ENCODE assay signal across 8 cellular contexts in the genomic region with DNA sequence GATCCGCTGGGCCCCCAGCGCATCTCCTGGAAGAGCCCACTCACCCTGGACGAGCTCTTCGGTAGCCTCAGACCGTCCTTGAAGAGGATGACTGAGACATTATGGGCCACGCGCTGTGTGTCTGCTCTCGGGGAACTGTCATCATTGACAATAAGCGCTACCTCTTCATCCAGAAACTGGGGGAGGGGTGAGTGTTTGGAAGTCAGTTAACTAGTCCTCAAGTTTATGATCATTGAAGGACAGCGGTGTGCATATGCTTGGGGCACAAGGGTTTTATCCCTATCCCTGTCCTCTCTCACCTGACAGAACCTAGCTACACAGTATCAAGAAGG. TPM values are rescaled to one million over a fixed set of nuclear protein-coding genes. Genes with fewer than 3 reads are reported as not detected.
DNase-seq lines count a peak whose midpoint lies in the region; ATAC-seq, FAIRE-seq and TF ChIP-seq lines count a peak whose summit lies in the region.

No MANE protein-coding gene starts in this region.

- no peaks in the 10 kb centered on the region for H3K9me1 ChIP-seq in K562 (ENCODE audit: control insufficient read depth, insufficient read depth, low read length)

- in situ Hi-C loops in K562 (cut with MboI): no loop called here

- TF ChIP-seq POLR2A in K562 (conservative IDR thresholded peaks at IDR 0.05): no peak

- H3K27me3 ChIP-seq in heart right ventricle (no peaks in the 10 kb centered on the region), K562 (ENCODE audit: control insufficient read depth in 2 of 2, insufficient read depth in 2 of 2, low read length in 2 of 2) (no peaks in the 10 kb centered on the region), upper lobe of right lung (no peaks in the 10 kb centered on the region)

- H3K4me2 ChIP-seq in K562 (ENCODE audit: insufficient read depth, low read length): peak overlapping the region; percentile 92

- H4K20me1 ChIP-seq in K562 (replicated peaks; ENCODE audit: control insufficient read depth, insufficient read depth, low read length): 0 out of 2 replicates have a peak, but pooled peaks cover 3% of the 10 kb centered on the region

- H3K9ac ChIP-seq in K562 (ENCODE audit: insufficient read depth in 1 of 2, low read depth in 2 of 2, low read length in 2 of 2): peak overlapping the region; percentile 94 to 99

- DNase-seq in heart right ventricle (no peak), cardiac septum (ENCODE audit: low spot score) (no peak), K562 (ENCODE audit: extremely low read depth in 1 of 4, low spot score in 3 of 4) (peak in 2 of 4 experiments; percentile 13 to 21), medulla oblongata (ENCODE audit: extremely low spot score) (peak; percentile 23), upper lobe of right lung (no peak), NCI-H2081 (lab: John Stamatoyannopoulos, UW) (no peak), NCI-H2107 treated with DMSO at 0.1 percent for 48 hours (lab: John Stamatoyannopoulos, UW; ENCODE audit: unreplicated experiment) (no peak), COLO829 (ENCODE audit: low spot score) (no peak)

- H2AFZ ChIP-seq in K562 (ENCODE audit: low read depth, low read length): peak overlapping the region; percentile 86

- TF ChIP-seq RAD21 in K562 (CRISPR knock-in tag; conservative IDR thresholded peaks at IDR 0.05 in 1 of 2, IDR thresholded peaks at IDR 0.05 in 1 of 2): no peak

- H3K27ac ChIP-seq in heart right ventricle (peak overlapping the region; percentile 49 to 99 (median 95)), K562 (ENCODE audit: extremely low read depth, low read depth, low read length) (peak overlapping the region; percentile 95), upper lobe of right lung (peak overlapping the region; percentile 96)

- H3K4me1 ChIP-seq in heart right ventricle: peaks cover 25 to 61% (median 46%) of the 10 kb centered on the region in 9 donors
- H3K4me1 ChIP-seq in K562 (replicated peaks in 1 of 2; ENCODE audit: control insufficient read depth in 2 of 2, insufficient read depth in 2 of 2, low read length in 2 of 2): peaks cover 21 to 36% of the 10 kb centered on the region in 2 experiments; a peak in 4 of 5 replicates
- H3K4me1 ChIP-seq in upper lobe of right lung: peaks cover 56% of the 10 kb centered on the region

- no peak for TF ChIP-seq EP300 in K562 (IDR thresholded peaks at IDR 0.05; ENCODE audit: low read length)

- peak overlapping the region; percentile 74 to 96 (median 85) for H3K4me3 ChIP-seq in heart right ventricle
- H3K4me3 ChIP-seq in K562: peak overlapping the region; percentile 93
- peak overlapping the region; percentile 98 for H3K4me3 ChIP-seq in upper lobe of right lung

- intact Hi-C loops in heart right ventricle (cut with DNase I): loop anchor here in 1 of 10 donors (2.0 kb wide), 1 partner anchor 49 kb away; no protein-coding TSS in a partner anchor
- intact Hi-C loops in cardiac septum (cut with DNase I): loop anchor here (1.0 to 5.0 kb wide), 3 partner anchors 17 to 46 kb away; a partner anchor contains a TSS
- intact Hi-C loops in K562 (cut with micrococcal nuclease): loop anchor here (2.0 kb wide), 1 partner anchor 17 kb away; a partner anchor contains a TSS
- intact Hi-C loops in upper lobe of right lung (cut with DNase I): no loop called here

- no peaks in the 10 kb centered on the region for H3K9me3 ChIP-seq in heart right ventricle
- H3K9me3 ChIP-seq in K562 (replicated peaks; ENCODE audit: control insufficient read depth, insufficient read depth, low read depth, low read length): no peaks in the 10 kb centered on the region
- H3K9me3 ChIP-seq in upper lobe of right lung: no peaks in the 10 kb centered on the region

- BruUV-seq in K562 (replicated peaks; lab: Mats Ljungman, UMichigan): no TSS peak

- H3K79me2 ChIP-seq in K562 (ENCODE audit: control insufficient read depth, insufficient read depth, low read length): peaks cover 17% of the 10 kb centered on the region

- peaks cover 0 to 36% (median 7%) of the 10 kb centered on the region in 9 donors for H3K36me3 ChIP-seq in heart right ventricle
- peaks cover 43% of the 10 kb centered on the region for H3K36me3 ChIP-seq in K562 (ENCODE audit: control insufficient read depth, insufficient read depth, low read length)
- H3K36me3 ChIP-seq in upper lobe of right lung: peaks cover 19% of the 10 kb centered on the region

- FAIRE-seq in K562 (lab: Jason Lieb, UNC): no peak

- POLR2A ChIA-PET in K562 (lab: Yijun Ruan, JAX): interaction anchor here (0.6 to 2.2 kb wide), 8 partner anchors 8 to 142 kb away, joined by 3 to 12 read pairs (median 5); a partner anchor contains a TSS

- no peak for TF ChIP-seq CTCF in heart right ventricle (IDR thresholded peaks at IDR 0.05)
- TF ChIP-seq CTCF in K562 (IDR thresholded peaks at IDR 0.05 in 2 of 3, conservative IDR thresholded peaks at IDR 0.05 in 1 of 3; ENCODE audit: insufficient read depth in 2 of 3, low read depth in 1 of 3, low read length in 3 of 3): no peak
- TF ChIP-seq CTCF in upper lobe of right lung (IDR thresholded peaks at IDR 0.05): no peak

- CTCF ChIA-PET in K562 (lab: Yijun Ruan, JAX; ENCODE audit: low intra/inter-chr PET ratio): no interaction called here

- 12 to 15% methylated on average over 10 of the region's 10 CpGs for WGBS in heart right ventricle, 2 donors
- 0% methylated on average over 5 of the region's 10 CpGs for WGBS in K562 (ENCODE audit: insufficient coverage, low coverage, missing lambda C conversion rate)

- peak in 1 of 8 donors; percentile 3 for ATAC-seq in heart right ventricle
- ATAC-seq in K562: peak; percentile 13
- ATAC-seq in upper lobe of right lung: no peak

RNA-seq across cellular contexts. Expression of a gene that starts 0.6 kb away (rescaled TPM):
- total RNA-seq in heart right ventricle (10 to 100 TPM; 14.6 to 23.1 (median 19.7) TPM), cardiac septum (16.3 TPM), K562 (2014; rRNA removed) (5.4 and 9.9 TPM in 2 replicates), K562 (2014; rRNA removed; fragmentation: Illumina TruSeq; extraction: Trizol) (13.1 and 17.8 TPM in 2 replicates), K562 (2015; rRNA removed; fragmentation: Illumina TruSeq; extraction: Trizol) (16.4 and 16.9 TPM in 2 replicates), K562 (2021) (18.2 and 19.8 TPM in 2 replicates), upper lobe of right lung (21.4 TPM)
- polyA plus RNA-seq in heart right ventricle (10 to 100 TPM; 12.9 to 26.7 TPM), K562 (2011; rRNA removed) (34.6 and 41.4 TPM in 2 replicates), K562 (2014; fragmentation: Illumina TruSeq; extraction: Trizol) (33.8 and 36.2 TPM in 2 replicates), K562 (2014; fragmentation: Nextera tagmentation; extraction: Ambion mirVana) (10 to 100 TPM in 1 of 2 experiments, 1 to 10 TPM in 1; 5.6 to 12.9 TPM), K562 (2014; rRNA removed) (21.0 and 24.6 TPM in 2 replicates)
- 42.8 and 94.2 TPM in 2 replicates for total RNA-seq in K562 (2011; cell fraction: chromatin; rRNA removed; ENCODE audit: low replicate concordance)
- 52.6 and 59.7 TPM in 2 replicates for total RNA-seq in K562 (2011; cell fraction: nucleolus; rRNA removed)
- total RNA-seq in K562 (2011; cell fraction: nucleoplasm; rRNA removed): 43.8 and 46.6 TPM in 2 replicates
- 57.6 and 64.0 TPM in 2 replicates for polyA plus RNA-seq in K562 (2011; cell fraction: cytosol; rRNA removed)
- 72.9 and 74.0 TPM in 2 replicates for polyA plus RNA-seq in K562 (2011; cell fraction: nucleus; rRNA removed)
- 17.4 and 29.3 TPM in 2 replicates for polyA plus RNA-seq in K562 (2012)
- 26.1 and 28.4 TPM in 2 replicates for polyA minus RNA-seq in K562 (2011; rRNA and poly(A)+ RNA removed)
- 12.9 and 18.8 TPM in 2 replicates for polyA minus RNA-seq in K562 (2011; cell fraction: cytosol; rRNA and poly(A)+ RNA removed)
- 40.4 and 52.2 TPM in 2 replicates for polyA minus RNA-seq in K562 (2011; cell fraction: nucleus; rRNA and poly(A)+ RNA removed)

RNA-seq across cellular contexts. Expression of a gene that starts 0.6 kb away (rescaled TPM):
- total RNA-seq in heart right ventricle (1 to 10 TPM; 1.6 to 5.2 (median 2.6) TPM), cardiac septum (2.0 TPM), K562 (2014; rRNA removed) (2.2 and 3.4 TPM in 2 replicates), K562 (2014; rRNA removed; fragmentation: Illumina TruSeq; extraction: Trizol) (2.5 and 2.6 TPM in 2 replicates), K562 (2015; rRNA removed; fragmentation: Illumina TruSeq; extraction: Trizol) (2.2 and 3.2 TPM in 2 replicates), K562 (2021) (2.7 and 3.6 TPM in 2 replicates), upper lobe of right lung (10.0 TPM)
- polyA plus RNA-seq in heart right ventricle (1 to 10 TPM; 1.5 to 2.1 TPM), K562 (2011; rRNA removed) (1.8 and 2.9 TPM in 2 replicates), K562 (2014; fragmentation: Illumina TruSeq; extraction: Trizol) (2.8 and 4.0 TPM in 2 replicates), K562 (2014; fragmentation: Nextera tagmentation; extraction: Ambion mirVana) (under 1 TPM; 0.42 to 0.59 TPM), K562 (2014; rRNA removed) (2.8 and 4.4 TPM in 2 replicates)
- 9.2 and 12.3 TPM in 2 replicates for total RNA-seq in K562 (2011; cell fraction: chromatin; rRNA removed; ENCODE audit: low replicate concordance)
- 6.4 and 8.3 TPM in 2 replicates for total RNA-seq in K562 (2011; cell fraction: nucleolus; rRNA removed)
- 4.4 and 8.7 TPM in 2 replicates for total RNA-seq in K562 (2011; cell fraction: nucleoplasm; rRNA removed)
- 1.9 and 2.5 TPM in 2 replicates for polyA plus RNA-seq in K562 (2011; cell fraction: cytosol; rRNA removed)
- 4.8 and 4.9 TPM in 2 replicates for polyA plus RNA-seq in K562 (2011; cell fraction: nucleus; rRNA removed)
- polyA plus RNA-seq in K562 (2012): 2.2 and 4.1 TPM in 2 replicates
- 1.8 and 2.1 TPM in 2 replicates for polyA minus RNA-seq in K562 (2011; rRNA and poly(A)+ RNA removed)
- 0.95 and 1.4 TPM in 2 replicates for polyA minus RNA-seq in K562 (2011; cell fraction: cytosol; rRNA and poly(A)+ RNA removed)
- polyA minus RNA-seq in K562 (2011; cell fraction: nucleus; rRNA and poly(A)+ RNA removed): 2.7 and 3.6 TPM in 2 replicates

RNA-seq across cellular contexts. Expression of a gene that starts 7.2 kb away (rescaled TPM):
- not detected for total RNA-seq in heart right ventricle
- polyA plus RNA-seq in heart right ventricle: not detected
- total RNA-seq in cardiac septum: not detected
- not detected in 2 replicates for total RNA-seq in K562 (2011; cell fraction: chromatin; rRNA removed; ENCODE audit: low replicate concordance)
- total RNA-seq in K562 (2011; cell fraction: nucleolus; rRNA removed): not detected in 2 replicates
- total RNA-seq in K562 (2011; cell fraction: nucleoplasm; rRNA removed): not detected in 2 replicates
- total RNA-seq in K562 (2014; rRNA removed): not detected in 2 replicates
- total RNA-seq in K562 (2014; rRNA removed; fragmentation: Illumina TruSeq; extraction: Trizol): not detected in 2 replicates
- total RNA-seq in K562 (2015; rRNA removed; fragmentation: Illumina TruSeq; extraction: Trizol): not detected in 2 replicates
- total RNA-seq in K562 (2021): not detected in 2 replicates
- polyA plus RNA-seq in K562 (2011; rRNA removed): not detected in 2 replicates
- not detected in 2 replicates for polyA plus RNA-seq in K562 (2011; cell fraction: cytosol; rRNA removed)
- polyA plus RNA-seq in K562 (2011; cell fraction: nucleus; rRNA removed): not detected in 2 replicates
- polyA plus RNA-seq in K562 (2012): 0.05 TPM in 1 of 2 replicates, not detected in the other
- polyA plus RNA-seq in K562 (2014; fragmentation: Illumina TruSeq; extraction: Trizol): not detected in 2 replicates
- under 1 TPM in 1 of 2 experiments, not detected in 1; 0.04 TPM for polyA plus RNA-seq in K562 (2014; fragmentation: Nextera tagmentation; extraction: Ambion mirVana)
- polyA plus RNA-seq in K562 (2014; rRNA removed): not detected in 2 replicates
- not detected in 2 replicates for polyA minus RNA-seq in K562 (2011; rRNA and poly(A)+ RNA removed)
- not detected in 2 replicates for polyA minus RNA-seq in K562 (2011; cell fraction: cytosol; rRNA and poly(A)+ RNA removed)
- not detected in 2 replicates for polyA minus RNA-seq in K562 (2011; cell fraction: nucleus; rRNA and poly(A)+ RNA removed)
- not detected for total RNA-seq in upper lobe of right lung

RNA-seq across cellular contexts. Expression of a gene that starts 7.9 kb away (rescaled TPM):
- total RNA-seq in heart right ventricle (100 to 1,000 TPM in 7 of 10 donors, 10 to 100 TPM in 3; 76.0 to 245 (median 145) TPM), cardiac septum (164 TPM), K562 (2014; rRNA removed) (32.8 and 47.0 TPM in 2 replicates), K562 (2014; rRNA removed; fragmentation: Illumina TruSeq; extraction: Trizol) (30.0 and 32.1 TPM in 2 replicates), K562 (2015; rRNA removed; fragmentation: Illumina TruSeq; extraction: Trizol) (25.1 and 26.9 TPM in 2 replicates), K562 (2021) (52.4 and 57.6 TPM in 2 replicates), upper lobe of right lung (45.4 TPM)
- polyA plus RNA-seq in heart right ventricle (100 to 1,000 TPM in 1 of 2 donors, 10 to 100 TPM in 1; 61.0 to 341 TPM), K562 (2011; rRNA removed) (48.6 and 71.9 TPM in 2 replicates), K562 (2014; fragmentation: Illumina TruSeq; extraction: Trizol) (126 and 174 TPM in 2 replicates), K562 (2014; fragmentation: Nextera tagmentation; extraction: Ambion mirVana) (10 to 100 TPM; 31.5 to 60.0 TPM), K562 (2014; rRNA removed) (42.4 and 48.9 TPM in 2 replicates)
- total RNA-seq in K562 (2011; cell fraction: chromatin; rRNA removed; ENCODE audit: low replicate concordance): 31.2 and 48.4 TPM in 2 replicates
- total RNA-seq in K562 (2011; cell fraction: nucleolus; rRNA removed): 21.7 and 30.7 TPM in 2 replicates
- 25.6 and 26.8 TPM in 2 replicates for total RNA-seq in K562 (2011; cell fraction: nucleoplasm; rRNA removed)
- polyA plus RNA-seq in K562 (2011; cell fraction: cytosol; rRNA removed): 91.8 and 167 TPM in 2 replicates
- polyA plus RNA-seq in K562 (2011; cell fraction: nucleus; rRNA removed): 89.0 and 90.1 TPM in 2 replicates
- 60.3 and 69.5 TPM in 2 replicates for polyA plus RNA-seq in K562 (2012)
- polyA minus RNA-seq in K562 (2011; rRNA and poly(A)+ RNA removed): 19.6 and 23.6 TPM in 2 replicates
- 25.1 and 27.8 TPM in 2 replicates for polyA minus RNA-seq in K562 (2011; cell fraction: cytosol; rRNA and poly(A)+ RNA removed)
- polyA minus RNA-seq in K562 (2011; cell fraction: nucleus; rRNA and poly(A)+ RNA removed): 12.7 and 18.3 TPM in 2 replicates

RNA-seq across cellular contexts. Expression of a gene that starts 16.3 kb away (rescaled TPM):
- total RNA-seq in heart right ventricle: 10 to 100 TPM; 16.4 to 36.8 (median 25.5) TPM
- polyA plus RNA-seq in heart right ventricle: 10 to 100 TPM; 12.7 to 44.7 TPM
- total RNA-seq in cardiac septum: 22.4 TPM
- 371 and 457 TPM in 2 replicates for total RNA-seq in K562 (2011; cell fraction: chromatin; rRNA removed; ENCODE audit: low replicate concordance)
- 226 and 229 TPM in 2 replicates for total RNA-seq in K562 (2011; cell fraction: nucleolus; rRNA removed)
- 275 and 286 TPM in 2 replicates for total RNA-seq in K562 (2011; cell fraction: nucleoplasm; rRNA removed)
- total RNA-seq in K562 (2014; rRNA removed): 40.7 and 41.5 TPM in 2 replicates
- total RNA-seq in K562 (2014; rRNA removed; fragmentation: Illumina TruSeq; extraction: Trizol): 22.5 and 26.3 TPM in 2 replicates
- total RNA-seq in K562 (2015; rRNA removed; fragmentation: Illumina TruSeq; extraction: Trizol): 21.6 and 21.8 TPM in 2 replicates
- 36.3 and 43.5 TPM in 2 replicates for total RNA-seq in K562 (2021)
- polyA plus RNA-seq in K562 (2011; rRNA removed): 47.0 and 86.3 TPM in 2 replicates
- polyA plus RNA-seq in K562 (2011; cell fraction: cytosol; rRNA removed): 23.4 and 30.6 TPM in 2 replicates
- 325 and 530 TPM in 2 replicates for polyA plus RNA-seq in K562 (2011; cell fraction: nucleus; rRNA removed)
- polyA plus RNA-seq in K562 (2012): 24.3 and 51.1 TPM in 2 replicates
- polyA plus RNA-seq in K562 (2014; fragmentation: Illumina TruSeq; extraction: Trizol): 29.2 and 31.0 TPM in 2 replicates
- 1 to 10 TPM; 3.1 to 3.9 TPM for polyA plus RNA-seq in K562 (2014; fragmentation: Nextera tagmentation; extraction: Ambion mirVana)
- polyA plus RNA-seq in K562 (2014; rRNA removed): 49.0 and 60.6 TPM in 2 replicates
- polyA minus RNA-seq in K562 (2011; rRNA and poly(A)+ RNA removed): 28.8 and 55.2 TPM in 2 replicates
- 16.7 and 20.6 TPM in 2 replicates for polyA minus RNA-seq in K562 (2011; cell fraction: cytosol; rRNA and poly(A)+ RNA removed)
- 81.3 and 167 TPM in 2 replicates for polyA minus RNA-seq in K562 (2011; cell fraction: nucleus; rRNA and poly(A)+ RNA removed)
- total RNA-seq in upper lobe of right lung: 37.6 TPM
